Comparison of ENCODE assay signal across 2 cellular contexts in the genomic region with DNA sequence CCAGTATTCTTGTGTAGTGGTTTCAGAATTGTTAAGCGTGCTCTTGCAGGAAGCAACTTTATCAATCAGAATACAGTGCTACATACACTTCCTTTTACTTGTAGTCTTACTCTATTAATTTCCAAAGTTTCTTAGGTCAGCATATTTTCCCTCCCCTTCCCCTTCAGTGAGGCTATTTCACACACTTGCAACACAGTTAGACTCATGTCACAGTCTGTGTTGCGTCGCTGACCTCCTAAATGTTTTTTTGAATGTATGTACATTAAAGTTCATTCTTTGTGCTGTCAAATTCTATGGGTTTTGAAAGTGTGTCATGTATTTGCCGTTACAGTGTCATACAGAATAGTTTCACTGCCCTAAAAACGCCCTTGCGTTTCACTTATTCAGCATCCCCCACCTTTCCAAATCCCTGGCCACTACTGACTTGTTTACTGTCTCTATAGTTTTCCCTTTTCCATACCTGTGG.
TF ChIP-seq lines count a peak whose summit lies in the region.

No MANE protein-coding gene starts in this region.

TF ChIP-seq in A549, 52 proteins besides CTCF, POLR2A, EP300 and RAD21:
- peak; percentile 63 for TF ChIP-seq MAFK (IDR thresholded peaks at IDR 0.05; ENCODE audit: partially characterized antibody)
- TF ChIP-seq SMC3 (IDR thresholded peaks at IDR 0.05) = no peak
TF ChIP-seq in A549: peak in this region for 1.

TF ChIP-seq in IMR-90, 13 proteins besides CTCF, POLR2A, EP300 and RAD21:
- TF ChIP-seq RCOR1 (IDR thresholded peaks at IDR 0.05; ENCODE audit: insufficient replicate concordance, low read length) (no peak), MAFK (IDR thresholded peaks at IDR 0.05; ENCODE audit: low read depth, low read length) (peak; percentile 39; the same call in 1 of the 2 replicates)
